Comparison of ENCODE assay signal across 18 cellular contexts in the genomic region with DNA sequence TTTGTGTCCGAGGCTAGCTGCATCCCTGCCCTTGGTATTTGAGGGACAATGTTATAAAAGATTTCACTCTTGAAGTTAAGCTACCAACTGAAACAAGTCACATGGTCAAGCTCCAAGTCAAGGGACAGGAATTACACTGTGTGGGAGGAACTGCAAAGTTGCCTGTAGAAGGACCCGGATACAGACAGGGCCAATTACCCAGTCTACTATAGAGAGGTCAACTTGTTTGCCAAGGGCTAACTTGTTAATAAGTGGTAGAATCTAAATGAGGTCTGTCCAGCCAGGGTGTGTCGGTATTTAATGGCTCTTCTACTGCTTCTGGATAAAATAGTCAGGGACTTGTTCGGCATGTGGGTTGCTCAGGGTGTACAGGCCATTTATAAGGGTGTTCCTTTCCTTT. TPM values are rescaled to one million over a fixed set of nuclear protein-coding genes. Genes with fewer than 3 reads are reported as not detected.
A peak's percentile ranks its signal among the peaks of the same experiment; 100 is the strongest.
DNase-seq lines count a peak whose midpoint lies in the region; ATAC-seq and TF ChIP-seq lines count a peak whose summit lies in the region.
"Had no signal": no experiment of that assay in that cellular context is flagged by ENCODE, and none has a peak within 500 bp of the region (broad histone marks: within the 10 kb centered on the region; RNA-seq: fewer than 3 reads in every experiment).

No MANE protein-coding gene starts in this region.

- DNase-seq in EH (ENCODE audit: low read depth) (peak; percentile 48), adipocyte (ENCODE audit: low read depth) (peak; percentile 17), kidney glomerular epithelial cell (lab: John Stamatoyannopoulos, UW) (peak; percentile 22), sigmoid colon (no peak), PC-3 (no peak), AG08395 (ENCODE audit: low spot score) (no peak)
- DNase-seq: activated CD4-positive, alpha-beta T cell treated with anti-CD3 and anti-CD28 coated beads for 48 hours; activated naive CD8-positive, alpha-beta T cell treated with anti-CD3 and anti-CD28 coated beads, Interleukin-2, amount 10 ng/mL, durations not matched to agents 7 days and 5 days; activated T-cell treated with anti-CD3 and anti-CD28 coated beads, Interleukin-2, amount 50 U/mL, for 1 hour; BE2C; DMS153; endodermal cell; GOT3; NCI-H2107; stimulated activated CD4-positive, alpha-beta T cell treated with anti-CD3 and anti-CD28 coated beads, Interleukin-4, amount 100 ng/mL, for 1 hour; tibial artery had no signal

- H3K9me3 ChIP-seq in adipocyte (ENCODE audit: control insufficient read depth, low read length) (no peaks in the 10 kb centered on the region), sigmoid colon (no peaks in the 10 kb centered on the region), PC-3 (ENCODE audit: low read length) (no peaks in the 10 kb centered on the region)
- H3K9me3 ChIP-seq: BE2C, tibial artery had no signal

- H3K4me3 ChIP-seq in adipocyte (ENCODE audit: low read length) (peak overlapping the region; percentile 56), sigmoid colon (no peak overlapping the region), PC-3 (ENCODE audit: low read length) (no peak overlapping the region)
- H3K4me3 ChIP-seq: tibial artery had no signal

- H3K36me3 ChIP-seq in adipocyte (ENCODE audit: control insufficient read depth, insufficient read depth, low read length, severe bottlenecking) (peaks cover 13% of the 10 kb centered on the region), sigmoid colon (no peaks in the 10 kb centered on the region), PC-3 (ENCODE audit: low read depth, low read length) (no peaks in the 10 kb centered on the region)
- H3K36me3 ChIP-seq: BE2C, tibial artery had no signal

- H3K79me2 ChIP-seq in PC-3 (ENCODE audit: low read length) = no peaks in the 10 kb centered on the region

- H3K9ac ChIP-seq in adipocyte (ENCODE audit: low read length) (peak overlapping the region; percentile 43), PC-3 (ENCODE audit: low read length) (no peak overlapping the region)

- H2AFZ ChIP-seq in PC-3 (ENCODE audit: low read length) = no peak overlapping the region

- TF ChIP-seq CTCF in sigmoid colon (IDR thresholded peaks at IDR 0.05) = no peak
- no peak for TF ChIP-seq CTCF in PC-3 (conservative IDR thresholded peaks at IDR 0.05; ENCODE audit: low read depth, low read length)

- H3F3A ChIP-seq in PC-3 (ENCODE audit: low read length, unreplicated experiment) = no peaks in the 10 kb centered on the region

- H3K4me1 ChIP-seq in adipocyte (ENCODE audit: control insufficient read depth, insufficient read depth, low read length) (peaks cover 49% of the 10 kb centered on the region), sigmoid colon (peaks cover 0 to 25% (median 20%) of the 10 kb centered on the region in 4 donors), PC-3 (ENCODE audit: insufficient read depth, low read length) (no peaks in the 10 kb centered on the region)
- H3K4me1 ChIP-seq: BE2C had no signal

- no peaks in the 10 kb centered on the region for H3K9me2 ChIP-seq in PC-3 (replicated peaks; ENCODE audit: low read length)

- CTCF ChIA-PET in PC-3 (lab: Charles Lee) = no interaction called here

- H3K27ac ChIP-seq in sigmoid colon (peak overlapping the region; percentile 29 to 63 (median 44)), PC-3 (ENCODE audit: low read length) (no peak overlapping the region)

- no TSS peak for BruUV-seq in PC-3 (replicated peaks; lab: Mats Ljungman, UMichigan)

- no peak overlapping the region for H3K4me2 ChIP-seq in PC-3 (ENCODE audit: low read length)

- intact Hi-C loops in sigmoid colon (cut with DNase I) = no loop called here
- intact Hi-C loops in PC-3 (cut with micrococcal nuclease) = no loop called here

- no peaks in the 10 kb centered on the region for H4K20me1 ChIP-seq in PC-3 (ENCODE audit: low read length)

- TF ChIP-seq POLR2A in sigmoid colon (IDR thresholded peaks at IDR 0.05) = no peak

- POLR2A ChIA-PET in PC-3 (lab: Charles Lee; ENCODE audit: unreplicated experiment) = no interaction called here

- TF ChIP-seq EP300 in sigmoid colon (IDR thresholded peaks at IDR 0.05) = no peak

- 43 to 72% methylated on average over 4 of the region's 4 CpGs for WGBS in sigmoid colon, 2 donors

- H3K27me3 ChIP-seq in adipocyte (replicated peaks; ENCODE audit: control insufficient read depth, insufficient read depth, low read length) (no peaks in the 10 kb centered on the region), sigmoid colon (no peaks in the 10 kb centered on the region), PC-3 (ENCODE audit: low read length) (no peaks in the 10 kb centered on the region; the same call in 1 of the 2 replicates)
- H3K27me3 ChIP-seq: tibial artery had no signal

- ATAC-seq in PC-3 (no peak), GM19035 (IDR thresholded peaks at IDR 0.05; ENCODE audit: unreplicated experiment) (no peak), GM18861 (IDR thresholded peaks at IDR 0.05; ENCODE audit: unreplicated experiment) (no peak)

RNA-seq across cellular contexts. Expression of a gene that starts 55.7 kb away (rescaled TPM):
- 10 to 100 TPM; 62.7 to 76.3 (median 73.7) TPM for total RNA-seq in sigmoid colon
- polyA plus RNA-seq in sigmoid colon = 1 to 10 TPM in 2 of 3 donors, under 1 TPM in 1; 0.69 to 8.7 (median 1.2) TPM
- total RNA-seq in PC-3 (2014; rRNA removed) = 0.29 and 0.73 TPM in 2 replicates
- total RNA-seq: activated naive CD8-positive, alpha-beta T cell treated with anti-CD3 and anti-CD28 coated beads, Interleukin-2, amount 10 ng/mL, durations not matched to agents 7 days and 5 days had no signal

Comparison
In these comparisons a context has a peak if more than half of its experiments do, and no peak if none do; other contexts are left out.
1. DNase-seq: peak in EH (single experiment), adipocyte (single experiment) and kidney glomerular epithelial cell (single experiment); none in sigmoid colon (single experiment), PC-3 (single experiment) and AG08395 (single experiment).
2. RNA of a gene that starts 55.7 kb away (total RNA-seq): 62.7 to 76.3 TPM in sigmoid colon; 0.29 to 0.73 TPM in PC-3; every median in the first group is over 10 times any median in the second.